ENCODE assay signal across 1 cellular context in genomic region chr3:150764607-150765366, GRCh38.
TF ChIP-seq lines count a peak whose summit lies in the region.

No MANE protein-coding gene starts in this region.

TF ChIP-seq in HCT116, 20 proteins besides CTCF, POLR2A, EP300 and RAD21 (continued from another document):
- TF ChIP-seq REST (IDR thresholded peaks at IDR 0.05; ENCODE audit: low read depth) (no peak), SIN3A (IDR thresholded peaks at IDR 0.05; ENCODE audit: low read depth) (no peak), YY1 (IDR thresholded peaks at IDR 0.05; ENCODE audit: extremely low read depth, insufficient replicate concordance, low read depth, low read length) (no peak), SP1 (IDR thresholded peaks at IDR 0.05; ENCODE audit: low read depth) (no peak), ZFX (IDR thresholded peaks at IDR 0.05) (no peak), EZH2phosphoT487 (IDR thresholded peaks at IDR 0.05; ENCODE audit: borderline replicate concordance) (no peak), ZNF274 (IDR thresholded peaks at IDR 0.05; ENCODE audit: low read depth, low read length) (no peak), CBX3 (IDR thresholded peaks at IDR 0.05; ENCODE audit: low read depth) (no peak), TCF7L2 (IDR thresholded peaks at IDR 0.05; ENCODE audit: borderline replicate concordance, extremely low read depth, insufficient read depth, insufficient read length) (no peak), POLR2AphosphoS5 (IDR thresholded peaks at IDR 0.05; ENCODE audit: low read depth, low read length) (no peak), MAX (IDR thresholded peaks at IDR 0.05) (no peak), EGR1 (IDR thresholded peaks at IDR 0.05; ENCODE audit: low read depth) (no peak), FOSL1 (IDR thresholded peaks at IDR 0.05; ENCODE audit: low read depth) (no peak), ATF3 (IDR thresholded peaks at IDR 0.05) (no peak), ELF1 (IDR thresholded peaks at IDR 0.05; ENCODE audit: borderline replicate concordance, low read depth) (no peak), CEBPB (IDR thresholded peaks at IDR 0.05; ENCODE audit: low read depth) (no peak), SRF (IDR thresholded peaks at IDR 0.05; ENCODE audit: low read depth) (no peak), ZBTB33 (IDR thresholded peaks at IDR 0.05; ENCODE audit: extremely low read depth, insufficient replicate concordance, low read length) (no peak), JUND (IDR thresholded peaks at IDR 0.05) (no peak)
TF ChIP-seq in HCT116: peak in this region for 0.
